15 cellular contexts compared by ENCODE assay signal in the genomic region with DNA sequence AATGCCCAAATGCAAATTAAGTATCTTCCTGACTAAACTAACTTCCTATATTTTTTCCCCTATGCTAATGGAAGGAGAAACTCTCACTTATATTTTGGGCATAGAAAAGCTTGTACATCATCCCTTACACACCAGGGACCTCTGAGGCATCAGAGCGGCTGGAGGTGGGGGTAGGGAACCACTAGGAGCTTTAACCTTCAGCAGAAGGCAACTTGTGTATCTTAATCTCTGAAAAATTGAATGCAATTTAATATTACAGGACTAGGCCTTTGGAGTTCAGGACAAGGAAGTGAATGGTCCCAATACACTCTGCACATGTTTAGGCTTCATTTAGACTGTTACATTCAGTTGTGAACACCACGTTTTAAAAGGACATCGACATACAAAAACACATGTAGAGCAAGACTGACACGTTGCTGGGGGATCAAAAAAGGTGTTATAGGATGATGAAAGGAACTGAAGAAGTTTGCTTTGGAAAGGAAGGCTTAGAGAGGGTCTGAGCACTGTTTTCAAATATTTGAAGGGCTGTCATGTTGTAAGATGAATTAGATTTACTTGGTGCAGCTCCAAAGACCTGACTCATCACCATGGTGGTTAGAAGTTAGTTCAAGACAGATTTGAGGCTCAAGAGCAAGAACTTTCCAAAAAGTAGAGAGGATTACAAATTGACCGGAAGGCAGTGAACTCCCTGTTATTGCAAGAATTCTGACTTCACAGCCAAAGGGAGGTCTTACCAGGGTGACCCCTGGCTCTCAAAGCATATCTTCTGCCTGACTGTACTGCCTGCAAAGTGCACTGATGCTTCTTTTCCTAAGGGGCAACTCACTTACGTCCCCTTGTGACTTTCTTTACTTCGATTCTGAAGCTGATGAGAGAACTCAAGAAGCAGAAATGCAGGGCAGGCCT.
DNase-seq lines count a peak whose midpoint lies in the region; ATAC-seq, FAIRE-seq and TF ChIP-seq lines count a peak whose summit lies in the region.
"Had no signal": no experiment of that assay in that cellular context is flagged by ENCODE, and none has a peak within 500 bp of the region (broad histone marks: within the 10 kb centered on the region; RNA-seq: fewer than 3 reads in every experiment).

No MANE protein-coding gene starts in this region.

- no peaks in the 10 kb centered on the region for H3K9me3 ChIP-seq in endothelial cell of umbilical vein (replicated peaks; ENCODE audit: control insufficient read depth, insufficient read depth, low read length)

- peak; percentile 69 for FAIRE-seq in endothelial cell of umbilical vein (lab: Jason Lieb, UNC)
- FAIRE-seq: GM19239 had no signal

- no peak overlapping the region for H3K27ac ChIP-seq in endothelial cell of umbilical vein (ENCODE audit: insufficient read depth, low read depth, low read length)

- TF ChIP-seq POLR2A in endothelial cell of umbilical vein (IDR thresholded peaks at IDR 0.05; ENCODE audit: low read depth, low read length) = no peak

- no peak overlapping the region for H3K4me3 ChIP-seq in endothelial cell of umbilical vein (replicated peaks in 1 of 3; ENCODE audit: insufficient read depth in 1 of 3, low read depth in 1 of 3, low read length in 3 of 3)

- no peak overlapping the region for H3K27ac Mint-ChIP-seq in nephron progenitor cell
- H3K27ac Mint-ChIP-seq: activated CD4-positive, alpha-beta memory T cell treated with anti-CD3 and anti-CD28 coated beads, Interleukin-2, amount 10 ng/mL, durations not matched to agents 7 days and 5 days; activated naive CD8-positive, alpha-beta T cell treated with anti-CD3 and anti-CD28 coated beads, Interleukin-2, amount 10 ng/mL, durations not matched to agents 7 days and 5 days had no signal

- no peak for TF ChIP-seq CTCF in endothelial cell of umbilical vein (IDR thresholded peaks at IDR 0.05; ENCODE audit: extremely low read depth in 1 of 2, insufficient read depth in 1 of 2, low read depth in 1 of 2, low read length in 2 of 2)
- TF ChIP-seq CTCF in nephron progenitor cell (IDR thresholded peaks at IDR 0.05) = no peak

- H3K9ac ChIP-seq in endothelial cell of umbilical vein (replicated peaks; ENCODE audit: extremely low read depth, insufficient read depth, low read length) = no peak overlapping the region

- H3K36me3 ChIP-seq in endothelial cell of umbilical vein (ENCODE audit: control insufficient read depth in 2 of 2, extremely low read depth in 1 of 2, insufficient read depth in 2 of 2, low read length in 2 of 2) = no peaks in the 10 kb centered on the region

- H3K4me1 ChIP-seq in endothelial cell of umbilical vein (ENCODE audit: control insufficient read depth, extremely low read depth, insufficient read depth, low read length) = peaks cover 3% of the 10 kb centered on the region

- H4K20me1 ChIP-seq in endothelial cell of umbilical vein (replicated peaks; ENCODE audit: control insufficient read depth, extremely low read depth, insufficient read depth, low read length) = no peaks in the 10 kb centered on the region

- no peaks in the 10 kb centered on the region for H3K9me3 Mint-ChIP-seq in nephron progenitor cell
- H3K9me3 Mint-ChIP-seq: activated CD4-positive, alpha-beta memory T cell treated with anti-CD3 and anti-CD28 coated beads, Interleukin-2, amount 10 ng/mL, durations not matched to agents 7 days and 5 days; activated naive CD8-positive, alpha-beta T cell treated with anti-CD3 and anti-CD28 coated beads, Interleukin-2, amount 10 ng/mL, durations not matched to agents 7 days and 5 days had no signal

- peaks cover 13% of the 10 kb centered on the region for H3K79me2 ChIP-seq in endothelial cell of umbilical vein (ENCODE audit: control insufficient read depth, insufficient read depth, low read length)

- H3K36me3 Mint-ChIP-seq in nephron progenitor cell (ENCODE audit: low read depth) = no peaks in the 10 kb centered on the region
- H3K36me3 Mint-ChIP-seq: activated naive CD8-positive, alpha-beta T cell treated with anti-CD3 and anti-CD28 coated beads, Interleukin-2, amount 10 ng/mL, durations not matched to agents 7 days and 5 days had no signal

- CTCF ChIA-PET in endothelial cell of umbilical vein (lab: Charles Lee) = interaction anchor here (0.8 to 2.6 kb wide), 8 partner anchors 11 to 78 kb away, joined by 3 to 13 read pairs (median 4); no protein-coding TSS in a partner anchor

- intact Hi-C loops in endothelial cell of umbilical vein (cut with micrococcal nuclease) = no loop called here
- intact Hi-C loops in posterior vena cava (cut with DNase I) = no loop called here

- no peaks in the 10 kb centered on the region for H3K9me1 ChIP-seq in endothelial cell of umbilical vein (replicated peaks; ENCODE audit: control insufficient read depth, extremely low read depth, insufficient read depth, low read length)

- BruUV-seq in endothelial cell of umbilical vein (replicated peaks; lab: Mats Ljungman, UMichigan) = no TSS peak

- peak; percentile 88 for DNase-seq in AG20443 (ENCODE audit: low spot score)
- peak; percentile 41 for DNase-seq in NCI-H446 treated with DMSO at 0.1 percent for 48 hours (lab: John Stamatoyannopoulos, UW)
- DNase-seq in endothelial cell of umbilical vein (ENCODE audit: low read depth, low spot score) = peak; percentile 46
- peak; percentile 31 for DNase-seq in posterior vena cava (ENCODE audit: low spot score)
- no peak for DNase-seq in activated naive CD4-positive, alpha-beta T cell treated with Interleukin-2 at 50 U/mL for 16 hours
- no peak for DNase-seq in NCI-H1092 (lab: John Stamatoyannopoulos, UW)
- no peak for DNase-seq in nephron progenitor cell
- DNase-seq: activated CD4-positive, alpha-beta memory T cell treated with anti-CD3 and anti-CD28 coated beads, Interleukin-2, amount 10 ng/mL, durations not matched to agents 7 days and 5 days; activated naive CD8-positive, alpha-beta T cell treated with anti-CD3 and anti-CD28 coated beads, Interleukin-2, amount 10 ng/mL, durations not matched to agents 7 days and 5 days; islet precursor cell; MV-4-11; NCI-H69; nucleus accumbens had no signal

- POLR2A ChIA-PET in endothelial cell of umbilical vein (lab: Charles Lee) = no interaction called here

- no peak for ATAC-seq in GM21723 (IDR thresholded peaks at IDR 0.05; ENCODE audit: unreplicated experiment)

- no peaks in the 10 kb centered on the region for H3K27me3 ChIP-seq in endothelial cell of umbilical vein (ENCODE audit: control insufficient read depth in 2 of 2, insufficient read depth in 2 of 2, low read length in 2 of 2)

- dilution Hi-C loops in endothelial cell of umbilical vein (cut with MboI; ENCODE audit: extremely low pct_ligation_motif_present, low sequenced_read_pairs) = no loop called here

- no peak overlapping the region for H3K4me2 ChIP-seq in endothelial cell of umbilical vein (ENCODE audit: insufficient read depth, low read length)

- no peak overlapping the region for H2AFZ ChIP-seq in endothelial cell of umbilical vein (ENCODE audit: low read depth, low read length)

- no peak overlapping the region for H3K4me3 Mint-ChIP-seq in nephron progenitor cell
- H3K4me3 Mint-ChIP-seq: activated CD4-positive, alpha-beta memory T cell treated with anti-CD3 and anti-CD28 coated beads, Interleukin-2, amount 10 ng/mL, durations not matched to agents 7 days and 5 days; activated naive CD8-positive, alpha-beta T cell treated with anti-CD3 and anti-CD28 coated beads, Interleukin-2, amount 10 ng/mL, durations not matched to agents 7 days and 5 days had no signal

- peaks cover 71% of the 10 kb centered on the region for H3K4me1 Mint-ChIP-seq in nephron progenitor cell
- H3K4me1 Mint-ChIP-seq: activated CD4-positive, alpha-beta memory T cell treated with anti-CD3 and anti-CD28 coated beads, Interleukin-2, amount 10 ng/mL, durations not matched to agents 7 days and 5 days; activated naive CD8-positive, alpha-beta T cell treated with anti-CD3 and anti-CD28 coated beads, Interleukin-2, amount 10 ng/mL, durations not matched to agents 7 days and 5 days had no signal

- H3K27me3 Mint-ChIP-seq in nephron progenitor cell (ENCODE audit: low read depth, poor library complexity) = peaks cover 14% of the 10 kb centered on the region
- H3K27me3 Mint-ChIP-seq: activated CD4-positive, alpha-beta memory T cell treated with anti-CD3 and anti-CD28 coated beads, Interleukin-2, amount 10 ng/mL, durations not matched to agents 7 days and 5 days; activated naive CD8-positive, alpha-beta T cell treated with anti-CD3 and anti-CD28 coated beads, Interleukin-2, amount 10 ng/mL, durations not matched to agents 7 days and 5 days had no signal

TF ChIP-seq in endothelial cell of umbilical vein, 7 proteins besides CTCF, POLR2A, EP300 and RAD21:
- TF ChIP-seq EZH2 (IDR thresholded peaks at IDR 0.05; ENCODE audit: borderline replicate concordance, low read depth, low read length, severe bottlenecking) = no peak
- TF ChIP-seq JUN (IDR thresholded peaks at IDR 0.05; ENCODE audit: borderline replicate concordance, insufficient read depth, insufficient read length, low read depth) = no peak
- no peak for TF ChIP-seq MYC (IDR thresholded peaks at IDR 0.05; ENCODE audit: low read depth, low read length)
- TF ChIP-seq FOS (IDR thresholded peaks at IDR 0.05; ENCODE audit: borderline replicate concordance, insufficient read depth, low read length) = peak; percentile 8
- no peak for TF ChIP-seq POLR2AphosphoS5 (IDR thresholded peaks at IDR 0.05; ENCODE audit: insufficient read depth, low read depth, low read length)

Comparison
In these comparisons a context has a peak if more than half of its experiments do, and no peak if none do; other contexts are left out.
1. DNase-seq: peak in AG20443 (single experiment), NCI-H446 treated with DMSO at 0.1 percent for 48 hours (single experiment), endothelial cell of umbilical vein (single experiment) and posterior vena cava (single experiment); none in activated naive CD4-positive, alpha-beta T cell treated with Interleukin-2 at 50 U/mL for 16 hours (single experiment), NCI-H1092 (single experiment) and nephron progenitor cell (single experiment).